In the genomic region with DNA sequence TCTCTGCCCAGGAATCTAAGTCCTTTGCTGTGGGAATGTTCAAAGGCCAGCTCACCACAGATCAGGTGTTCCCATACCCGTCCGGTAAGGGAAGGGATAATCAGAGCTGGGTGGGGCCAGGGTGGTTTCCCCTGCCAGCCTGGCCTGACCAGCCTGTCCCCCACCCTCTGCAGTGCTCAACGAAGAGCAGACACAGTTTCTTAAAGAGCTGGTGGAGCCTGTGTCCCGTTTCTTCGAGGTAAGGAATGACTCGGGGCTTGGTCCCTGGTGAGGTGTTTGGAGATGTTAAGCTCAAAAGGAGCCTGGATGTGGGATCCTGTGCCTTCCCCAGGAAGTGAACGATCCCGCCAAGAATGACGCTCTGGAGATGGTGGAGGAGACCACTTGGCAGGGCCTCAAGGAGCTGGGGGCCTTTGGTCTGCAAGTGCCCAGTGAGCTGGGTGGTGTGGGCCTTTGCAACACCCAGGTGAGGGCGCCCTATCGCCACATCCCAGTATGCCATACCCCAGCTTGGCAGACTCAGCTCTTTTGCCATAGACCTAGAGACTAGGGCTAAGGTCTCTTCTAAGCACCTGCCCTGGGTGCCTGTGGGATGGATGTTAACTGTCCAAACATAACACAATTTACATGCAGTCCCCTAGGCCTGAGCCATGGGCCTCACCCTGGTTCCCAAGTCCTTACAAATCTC, we compare ENCODE assay signal across 8 cellular contexts. TPM values are rescaled to one million over a fixed set of nuclear protein-coding genes. Genes with fewer than 3 reads are reported as not detected.
DNase-seq lines count a peak whose midpoint lies in the region; ATAC-seq, FAIRE-seq and TF ChIP-seq lines count a peak whose summit lies in the region.

No MANE protein-coding gene starts in this region.

- no TSS peak for BruUV-seq in PC-3 (replicated peaks; lab: Mats Ljungman, UMichigan)

- H3K36me3 ChIP-seq in PC-3 (ENCODE audit: low read depth, low read length): peaks cover 26% of the 10 kb centered on the region

- H3K27ac ChIP-seq in PC-3 (ENCODE audit: low read length): peak overlapping the region; percentile 97

- ATAC-seq in PC-3 (peak; percentile 33), GM18909 (IDR thresholded peaks at IDR 0.05; ENCODE audit: poor library complexity, unreplicated experiment) (no peak)

- H3K4me2 ChIP-seq in PC-3 (ENCODE audit: low read length): peak overlapping the region; percentile 86

- POLR2A ChIA-PET in PC-3 (lab: Charles Lee; ENCODE audit: unreplicated experiment): interaction anchor here (0.5 to 1.1 kb wide), 2 partner anchors 21 to 88 kb away, joined by 5 to 9 read pairs; no protein-coding TSS in a partner anchor

- intact Hi-C loops in PC-3 (cut with micrococcal nuclease): loop anchor here (2.0 kb wide), 1 partner anchor 14 kb away; a partner anchor contains a TSS

- peak overlapping the region; percentile 64 for H3K27ac Mint-ChIP-seq in glutamatergic neuron (ENCODE audit: unreplicated experiment)
- H3K27ac Mint-ChIP-seq in progenitor cell of endocrine pancreas: peak overlapping the region; percentile 97

- DNase-seq in AG09309 (ENCODE audit: low read depth) (no peak), GM19239 (ENCODE audit: insufficient read length, low spot score) (peak; percentile 63), PC-3 (peak; percentile 43), glutamatergic neuron (peak; percentile 54), progenitor cell of endocrine pancreas (ENCODE audit: low spot score, unreplicated experiment) (no peak)
- peak; percentile 35 for DNase-seq in activated gamma-delta T cell treated with anti-CD3 and anti-CD28 coated beads, Interleukin-2, amount 50 U/mL, for 16 hours (ENCODE audit: low read depth)
- DNase-seq in NK-92 treated with Interleukin-12 subunit alpha and Interleukin-12 subunit beta, amount 100 ng/mL, for 24 hours (lab: John Stamatoyannopoulos, UW): no peak

- no peaks in the 10 kb centered on the region for H3K27me3 ChIP-seq in PC-3 (ENCODE audit: low read length)

- peaks cover 14% of the 10 kb centered on the region; the same call in 1 of the 2 replicates for H4K20me1 ChIP-seq in PC-3 (ENCODE audit: low read length)

- H3K27me3 Mint-ChIP-seq in glutamatergic neuron (ENCODE audit: unreplicated experiment) (peaks cover 19% of the 10 kb centered on the region), progenitor cell of endocrine pancreas (no peaks in the 10 kb centered on the region)

- peaks cover 38% of the 10 kb centered on the region for H3K79me2 ChIP-seq in PC-3 (ENCODE audit: low read length)

- no peaks in the 10 kb centered on the region for H3K9me2 ChIP-seq in PC-3 (replicated peaks; ENCODE audit: low read length)

- H3K4me3 Mint-ChIP-seq in glutamatergic neuron (ENCODE audit: unreplicated experiment) (peak overlapping the region; percentile 88), progenitor cell of endocrine pancreas (ENCODE audit: low read depth) (peak overlapping the region; percentile 91)

- H3K9me3 Mint-ChIP-seq in glutamatergic neuron (ENCODE audit: unreplicated experiment) (peaks cover 17% of the 10 kb centered on the region), progenitor cell of endocrine pancreas (ENCODE audit: low read depth) (no peaks in the 10 kb centered on the region)

- CTCF ChIA-PET in PC-3 (lab: Charles Lee): interaction anchor here (0.7 to 1.0 kb wide), 2 partner anchors 41 to 183 kb away, joined by 3 to 4 read pairs; a partner anchor contains a TSS

- FAIRE-seq in GM19239 (lab: Jason Lieb, UNC): peak; percentile 88

- TF ChIP-seq CTCF in AG09309 (IDR thresholded peaks at IDR 0.05; ENCODE audit: control insufficient read depth, insufficient read depth, low read depth, low read length, missing control alignments) (peak; percentile 61), PC-3 (conservative IDR thresholded peaks at IDR 0.05; ENCODE audit: low read depth, low read length) (peak; percentile 60), glutamatergic neuron (IDR thresholded peaks at IDR 0.05; ENCODE audit: partially characterized antibody, unreplicated experiment) (no peak), progenitor cell of endocrine pancreas (IDR thresholded peaks at IDR 0.05; ENCODE audit: unreplicated experiment) (peak; percentile 48)

- H3K9ac ChIP-seq in PC-3 (ENCODE audit: low read length): peak overlapping the region; percentile 97

- H3F3A ChIP-seq in PC-3 (ENCODE audit: low read length, unreplicated experiment): no peaks in the 10 kb centered on the region

- no peak overlapping the region for H2AFZ ChIP-seq in PC-3 (ENCODE audit: low read length)

- H3K9me3 ChIP-seq in PC-3 (ENCODE audit: low read length): no peaks in the 10 kb centered on the region

- H3K4me1 ChIP-seq in PC-3 (ENCODE audit: insufficient read depth, low read length): peaks cover 30% of the 10 kb centered on the region

- no peaks in the 10 kb centered on the region for H3K36me3 Mint-ChIP-seq in glutamatergic neuron (ENCODE audit: unreplicated experiment)
- H3K36me3 Mint-ChIP-seq in progenitor cell of endocrine pancreas (ENCODE audit: insufficient read depth): peaks cover 6% of the 10 kb centered on the region

- peaks cover 34% of the 10 kb centered on the region for H3K4me1 Mint-ChIP-seq in glutamatergic neuron (ENCODE audit: low read depth, unreplicated experiment)
- H3K4me1 Mint-ChIP-seq in progenitor cell of endocrine pancreas (ENCODE audit: low read depth): peaks cover 30% of the 10 kb centered on the region

- H3K4me3 ChIP-seq in AG09309 (ENCODE audit: control insufficient read depth, low read depth, low read length) (peak overlapping the region; percentile 77), PC-3 (ENCODE audit: low read length) (peak overlapping the region; percentile 81)

RNA-seq across cellular contexts. Expression of a gene that starts 1.0 kb away (rescaled TPM):
- total RNA-seq in PC-3 (2014; rRNA removed): 558 and 646 TPM in 2 replicates
- total RNA-seq in glutamatergic neuron (ENCODE audit: unreplicated experiment): 375 TPM
- total RNA-seq in progenitor cell of endocrine pancreas: 653 and 693 TPM in 2 replicates

RNA-seq across cellular contexts. Expression of a gene that starts 1.1 kb away (rescaled TPM):
- 6.5 and 12.8 TPM in 2 replicates for total RNA-seq in PC-3 (2014; rRNA removed)
- total RNA-seq in glutamatergic neuron (ENCODE audit: unreplicated experiment): 157 TPM
- total RNA-seq in progenitor cell of endocrine pancreas: 46.3 and 48.6 TPM in 2 replicates

RNA-seq across cellular contexts. Expression of a gene that starts 13.6 kb away (rescaled TPM):
- total RNA-seq in PC-3 (2014; rRNA removed) (36.9 and 65.7 TPM in 2 replicates), glutamatergic neuron (ENCODE audit: unreplicated experiment) (79.1 TPM), progenitor cell of endocrine pancreas (104 TPM in 2 replicates)

RNA-seq across cellular contexts. Expression of a gene that starts 18.5 kb away (rescaled TPM):
- total RNA-seq in PC-3 (2014; rRNA removed) (20.8 and 32.7 TPM in 2 replicates), glutamatergic neuron (ENCODE audit: unreplicated experiment) (72.3 TPM), progenitor cell of endocrine pancreas (66.9 and 73.7 TPM in 2 replicates)

RNA-seq across cellular contexts. Expression of a gene that starts 21.5 kb away (rescaled TPM):
- total RNA-seq in PC-3 (2014; rRNA removed) (88.2 and 103 TPM in 2 replicates), glutamatergic neuron (ENCODE audit: unreplicated experiment) (908 TPM), progenitor cell of endocrine pancreas (447 and 466 TPM in 2 replicates)

Comparison
In these comparisons a context has a peak if more than half of its experiments do, and no peak if none do; other contexts are left out.
1. DNase-seq: peak in GM19239 (single experiment), PC-3 (single experiment), activated gamma-delta T cell treated with anti-CD3 and anti-CD28 coated beads, Interleukin-2, amount 50 U/mL, for 16 hours (single experiment) and glutamatergic neuron (single experiment); none in AG09309 (single experiment), progenitor cell of endocrine pancreas (single experiment) and NK-92 treated with Interleukin-12 subunit alpha and Interleukin-12 subunit beta, amount 100 ng/mL, for 24 hours (single experiment).